In the genomic region with DNA sequence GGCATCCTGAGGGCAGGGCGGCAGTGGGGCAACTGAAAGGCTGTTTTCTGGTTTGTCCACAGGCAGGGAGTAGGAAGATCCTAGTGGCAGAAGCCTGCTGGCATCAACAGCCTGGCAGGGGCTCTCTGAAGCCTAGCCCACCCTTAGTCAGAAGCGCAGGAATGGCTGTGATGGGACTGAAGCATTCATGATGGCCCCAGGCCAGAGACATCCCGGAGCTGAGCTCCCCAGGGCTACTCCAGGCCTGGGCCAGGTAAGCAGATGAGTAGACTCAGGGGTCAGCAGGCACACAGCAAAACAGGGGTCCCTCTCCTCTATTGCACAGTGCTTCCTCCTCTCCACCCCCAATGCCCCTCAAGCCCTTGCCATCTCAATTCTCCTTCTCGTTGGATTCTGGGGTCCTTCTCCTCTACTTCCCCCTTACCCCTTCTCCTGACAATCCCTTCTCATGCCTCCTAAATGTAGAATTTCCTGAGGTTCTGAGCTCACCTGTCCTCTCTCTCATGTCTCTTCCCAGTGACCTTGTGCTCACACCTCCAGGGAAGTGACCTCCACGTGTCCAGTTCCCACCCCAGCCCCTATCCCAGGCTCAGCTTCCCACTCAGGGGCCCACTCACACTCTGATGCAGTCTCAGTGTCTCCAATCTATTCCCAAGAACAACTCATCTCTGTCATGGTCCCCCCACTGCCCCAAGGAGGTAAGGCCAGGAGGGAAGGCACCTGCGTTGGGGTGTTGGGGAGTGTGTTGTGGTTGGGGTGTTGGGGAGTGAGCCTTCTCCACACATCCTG, we compare ENCODE assay signal across 34 cellular contexts.
"Had no signal": no experiment of that assay in that cellular context is flagged by ENCODE, and none has a peak within 500 bp of the region (broad histone marks: within the 10 kb centered on the region; RNA-seq: fewer than 3 reads in every experiment).

No MANE protein-coding gene starts in this region.

- DNase-seq: Karpas-422, Kasumi-1, MG63, MM.1S, MV-4-11, NCI-H1048, NCI-H1092, NCI-H1092 treated with DMSO at 0.1 percent for 48 hours, NCI-H1105, NCI-H1105 treated with DMSO at 0.1 percent for 48 hours, NCI-H1417, NCI-H1417 treated with DMSO at 0.1 percent for 48 hours, NCI-H1436, NCI-H1436 treated with DMSO at 0.1 percent for 48 hours, NCI-H146, NCI-H1694, NCI-H1694 treated with DMSO at 0.1 percent for 48 hours, NCI-H187, NCI-H187 treated with DMSO at 0.1 percent for 48 hours, NCI-H1930, NCI-H2029, NCI-H2029 treated with DMSO at 0.1 percent for 48 hours, NCI-H2081, NCI-H2081 treated with DMSO at 0.1 percent for 48 hours, NCI-H2107, NCI-H2171, NCI-H2171 treated with DMSO at 0.1 percent for 48 hours, NCI-H2227 treated with DMSO at 0.1 percent for 48 hours, NCI-H226, NCI-H345, NCI-H446, NCI-H446 treated with DMSO at 0.1 percent for 48 hours, NCI-H510A had no signal

- H3K9me3 ChIP-seq: MG63 had no signal

- H3K27ac ChIP-seq: KMS-11 had no signal

- H3K9ac ChIP-seq: KMS-11 had no signal

- H3K4me2 ChIP-seq: KMS-11 had no signal

- H3K4me3 ChIP-seq: MG63 had no signal

- H3K36me3 ChIP-seq: MG63 had no signal
